ENCODE assay signal across 22 cellular contexts in genomic region chr5:82544004-82544403, GRCh38.
DNase-seq lines count a peak whose midpoint lies in the region; ATAC-seq, FAIRE-seq and TF ChIP-seq lines count a peak whose summit lies in the region.
"Had no signal": no experiment of that assay in that cellular context is flagged by ENCODE, and none has a peak within 500 bp of the region (broad histone marks: within the 10 kb centered on the region; RNA-seq: fewer than 3 reads in every experiment).

No MANE protein-coding gene starts in this region.

- no peak for TF ChIP-seq CTCF in H1 (IDR thresholded peaks at IDR 0.05; ENCODE audit: control extremely low read depth in 1 of 3, insufficient read depth in 1 of 3, low read depth in 1 of 3, low read length in 3 of 3)
- TF ChIP-seq CTCF in osteoblast (IDR thresholded peaks at IDR 0.05; ENCODE audit: extremely low read depth, low read depth, low read length) = no peak
- TF ChIP-seq CTCF in upper lobe of left lung (IDR thresholded peaks at IDR 0.05) = no peak

- H3K36me3 ChIP-seq in HUES64 (ENCODE audit: insufficient read depth, low read length) (no peaks in the 10 kb centered on the region), H1 (ENCODE audit: control insufficient read depth in 2 of 4, insufficient read depth in 4 of 4, low read length in 3 of 4) (peaks cover 0 to 6% (median 2%) of the 10 kb centered on the region in 4 experiments; a peak in 3 of 8 replicates), osteoblast (ENCODE audit: insufficient read depth, low read length) (no peaks in the 10 kb centered on the region), upper lobe of left lung (no peaks in the 10 kb centered on the region)
- H3K36me3 ChIP-seq: BLaER1 had no signal

- H3K4ac ChIP-seq in H1 (replicated peaks; ENCODE audit: insufficient read length, low read depth, low read length) = no peak overlapping the region

- no peak overlapping the region for H4K91ac ChIP-seq in H1 (replicated peaks; ENCODE audit: insufficient read length, low read length)

- TF ChIP-seq EP300 in H1 (IDR thresholded peaks at IDR 0.05; ENCODE audit: borderline replicate concordance in 1 of 2, low read depth in 2 of 2, low read length in 2 of 2) (no peak), upper lobe of left lung (IDR thresholded peaks at IDR 0.05) (no peak)

- no peaks in the 10 kb centered on the region for H3K79me2 ChIP-seq in H1 (ENCODE audit: control insufficient read depth in 1 of 2, insufficient read depth in 2 of 2, low read length in 2 of 2)
- H3K79me2 ChIP-seq in osteoblast (ENCODE audit: insufficient read depth, low read length) = no peaks in the 10 kb centered on the region

- no peak for ATAC-seq in upper lobe of left lung (ENCODE audit: low FRiP score in 2 of 2)
- ATAC-seq: CD8-positive, alpha-beta T cell; HCT116 had no signal

- H3K23me2 ChIP-seq in H1 (ENCODE audit: low read depth, low read length) = no peaks in the 10 kb centered on the region

- H3K9me3 ChIP-seq in HUES64 (ENCODE audit: insufficient read depth, low read depth, low read length) = peaks cover 18% of the 10 kb centered on the region
- peaks cover 15 to 16% of the 10 kb centered on the region in 2 experiments for H3K9me3 ChIP-seq in H1 (ENCODE audit: insufficient read depth in 2 of 2, low read depth in 1 of 2, low read length in 1 of 2)
- no peaks in the 10 kb centered on the region for H3K9me3 ChIP-seq in osteoblast (ENCODE audit: low read depth, low read length)
- H3K9me3 ChIP-seq in upper lobe of left lung = peaks cover 0 to 6% (median 0%) of the 10 kb centered on the region in 4 donors

- no peak overlapping the region for H2AK5ac ChIP-seq in H1 (ENCODE audit: low read depth, low read length)

- H3K27ac ChIP-seq in HUES64 (ENCODE audit: low read depth, low read length) (peak overlapping the region; percentile 63; the same call in 1 of the 2 replicates), H1 (ENCODE audit: low read depth, low read length) (no peak overlapping the region), osteoblast (ENCODE audit: low read depth, low read length) (no peak overlapping the region), upper lobe of left lung (no peak overlapping the region), substantia nigra (ENCODE audit: low read depth, low read length, poor library complexity, severe bottlenecking) (no peak overlapping the region)
- H3K27ac ChIP-seq: 22Rv1, BLaER1, C4-2B had no signal

- no peak overlapping the region for H4K5ac ChIP-seq in H1 (ENCODE audit: insufficient read length, low read depth, low read length)

- H3K56ac ChIP-seq in H1 (replicated peaks; ENCODE audit: insufficient read length, low read depth, low read length) = no peak overlapping the region

- H3K9ac ChIP-seq in HUES64 (ENCODE audit: low read depth, low read length) (no peak overlapping the region), H1 (replicated peaks in 1 of 4; ENCODE audit: extremely low read depth in 1 of 4, low read depth in 3 of 4, low read length in 3 of 4) (no peak overlapping the region)
- H3K9ac ChIP-seq: BLaER1 had no signal

- WGBS in HUES64 = 17% methylated on average over 1 of the region's 1 CpG
- 40% methylated on average over 1 of the region's 1 CpG; no CpG with 5 or more reads in 1 of the 2 experiments for WGBS in H1 (ENCODE audit: extremely low coverage in 1 of 2, insufficient coverage in 1 of 2, insufficient read length in 1 of 2, insufficient replicate concordance in 2 of 2, low coverage in 1 of 2, low lambda C conversion rate in 2 of 2, missing lambda C conversion rate in 1 of 2), 2 experiments
- WGBS in upper lobe of left lung, 2 donors = 68 to 88% methylated on average over 1 of the region's 1 CpG

- in situ Hi-C loops in G401 (cut with HindIII; ENCODE audit: low sequenced_read_pairs) = no loop called here

- H3K23ac ChIP-seq in H1 (ENCODE audit: insufficient read length) = no peak overlapping the region

- H3K18ac ChIP-seq in H1 (ENCODE audit: extremely low read depth, low read length) = no peak overlapping the region

- no peaks in the 10 kb centered on the region for H3K27me3 ChIP-seq in HUES64 (ENCODE audit: insufficient read depth, low read length)
- H3K27me3 ChIP-seq in H1 (replicated peaks in 1 of 4; ENCODE audit: control insufficient read depth in 3 of 4, extremely low read depth in 1 of 4, insufficient read depth in 3 of 4, low read length in 3 of 4) = no peaks in the 10 kb centered on the region
- H3K27me3 ChIP-seq in osteoblast (ENCODE audit: insufficient read depth, low read length) = peaks cover 3% of the 10 kb centered on the region
- no peaks in the 10 kb centered on the region for H3K27me3 ChIP-seq in upper lobe of left lung
- H3K27me3 ChIP-seq: BLaER1 had no signal

- no peak for FAIRE-seq in H1 (lab: Jason Lieb, UNC)
- FAIRE-seq: A204.1, D721Med, G401.6, GM12892 had no signal

- H3K14ac ChIP-seq in H1 (ENCODE audit: insufficient read length) = no peak overlapping the region

- H3K4me2 ChIP-seq in H1 (ENCODE audit: insufficient read depth in 1 of 2, low read depth in 2 of 2, low read length in 2 of 2) (no peak overlapping the region), osteoblast (ENCODE audit: insufficient read depth, low read length) (no peak overlapping the region)
- H3K4me2 ChIP-seq: BLaER1 had no signal

- TF ChIP-seq RAD21 in H1 (IDR thresholded peaks at IDR 0.05 in 1 of 2, conservative IDR thresholded peaks at IDR 0.05 in 1 of 2; ENCODE audit: low read depth in 2 of 2, low read length in 2 of 2) = no peak

- no peak overlapping the region for H2AFZ ChIP-seq in H1 (ENCODE audit: low read length)
- no peak overlapping the region for H2AFZ ChIP-seq in osteoblast (ENCODE audit: low read length)

- no peaks in the 10 kb centered on the region for H3K79me1 ChIP-seq in H1 (ENCODE audit: low read depth, low read length)

- CTCF ChIA-PET in H1 (lab: Charles Lee; ENCODE audit: partially characterized antibody) = no interaction called here

- H2BK20ac ChIP-seq in H1 (ENCODE audit: low read length) = no peak overlapping the region

- H2BK5ac ChIP-seq in H1 (ENCODE audit: low read depth, low read length) = 0 out of 2 replicates have a peak overlapping the region, but pooled peaks have one; percentile 20

- H3K4me3 ChIP-seq in HUES64 (ENCODE audit: low read length) = no peak overlapping the region
- no peak overlapping the region for H3K4me3 ChIP-seq in H1 (ENCODE audit: extremely low read depth in 1 of 4, insufficient read depth in 2 of 4, low read depth in 3 of 4, low read length in 4 of 4)
- no peak overlapping the region for H3K4me3 ChIP-seq in osteoblast (ENCODE audit: insufficient read depth, low read length)
- no peak overlapping the region for H3K4me3 ChIP-seq in upper lobe of left lung
- H3K4me3 ChIP-seq: BLaER1 had no signal

- H2BK12ac ChIP-seq in H1 (ENCODE audit: low read depth, low read length) = no peak overlapping the region

- H3K4me1 ChIP-seq in HUES64 (ENCODE audit: insufficient read depth, low read length) = no peaks in the 10 kb centered on the region
- no peaks in the 10 kb centered on the region for H3K4me1 ChIP-seq in H1 (replicated peaks in 1 of 4; ENCODE audit: control insufficient read depth in 3 of 4, insufficient read depth in 4 of 4, low read length in 3 of 4)
- no peaks in the 10 kb centered on the region for H3K4me1 ChIP-seq in osteoblast (ENCODE audit: insufficient read depth, low read length)
- H3K4me1 ChIP-seq in upper lobe of left lung = no peaks in the 10 kb centered on the region

- no peak overlapping the region for H2BK15ac ChIP-seq in H1 (ENCODE audit: low read length)

- no peak overlapping the region for H2BK120ac ChIP-seq in H1 (replicated peaks; ENCODE audit: low read depth, low read length)

- TF ChIP-seq POLR2A in H1 (IDR thresholded peaks at IDR 0.05; ENCODE audit: control extremely low read depth in 1 of 2, low read depth in 2 of 2, low read length in 2 of 2) (no peak), upper lobe of left lung (IDR thresholded peaks at IDR 0.05) (no peak)

- POLR2A ChIA-PET in H1 (lab: Charles Lee; ENCODE audit: partially characterized antibody) = interaction anchor here (0.7 kb wide), 1 partner anchor 14 kb away, joined by 3 read pairs; no protein-coding TSS in a partner anchor

- DNase-seq in ELF-1 (ENCODE audit: low read depth, low spot score) = peak; percentile 5
- no peak for DNase-seq in H1 (ENCODE audit: low read depth in 1 of 2, low spot score in 2 of 2)
- peak; percentile 3 for DNase-seq in osteoblast (ENCODE audit: insufficient read length, low spot score, missing footprints)
- DNase-seq in NCI-H2081 treated with DMSO at 0.1 percent for 48 hours (lab: John Stamatoyannopoulos, UW) = no peak
- DNase-seq in G401 (ENCODE audit: low spot score) = no peak
- DNase-seq in upper lobe of left lung = no peak
- DNase-seq in substantia nigra (lab: John Stamatoyannopoulos, UW) = no peak
- DNase-seq: CD4-positive, CD25-positive, alpha-beta regulatory T cell; CD8-positive, alpha-beta T cell; DMS 273 treated with DMSO at 0.1 percent for 48 hours; DMS79; EL; H9 had no signal

- H4K8ac ChIP-seq in H1 (ENCODE audit: extremely low read depth, insufficient read depth, low read length) = no peak overlapping the region

- no peaks in the 10 kb centered on the region for H4K20me1 ChIP-seq in H1 (replicated peaks in 1 of 2; ENCODE audit: control insufficient read depth in 1 of 2, insufficient read depth in 2 of 2, low read length in 2 of 2)
- H4K20me1 ChIP-seq in osteoblast (ENCODE audit: insufficient read depth, low read length) = no peaks in the 10 kb centered on the region
- H4K20me1 ChIP-seq: BLaER1 had no signal

TF ChIP-seq in H1, 55 proteins besides CTCF, POLR2A, EP300 and RAD21 (continues in another document):
- no peak for TF ChIP-seq JUND (IDR thresholded peaks at IDR 0.05; ENCODE audit: low read length)
- no peak for TF ChIP-seq CBX5 (IDR thresholded peaks at IDR 0.05; ENCODE audit: low read depth, low read length)
- TF ChIP-seq SP4 (IDR thresholded peaks at IDR 0.05; ENCODE audit: low read length) = no peak
- TF ChIP-seq ATF3 (IDR thresholded peaks at IDR 0.05; ENCODE audit: insufficient read depth, low read depth, low read length) = no peak
- TF ChIP-seq ASH2L (IDR thresholded peaks at IDR 0.05; ENCODE audit: low read length) = no peak
- no peak for TF ChIP-seq CBX8 (IDR thresholded peaks at IDR 0.05; ENCODE audit: borderline replicate concordance, low read depth, low read length)
- TF ChIP-seq GTF2F1 (IDR thresholded peaks at IDR 0.05; ENCODE audit: borderline replicate concordance, low read depth, low read length) = no peak
- TF ChIP-seq E2F6 (IDR thresholded peaks at IDR 0.05) = no peak
- no peak for TF ChIP-seq HDAC2 (IDR thresholded peaks at IDR 0.05; ENCODE audit: borderline replicate concordance in 1 of 2, low read depth in 2 of 2, low read length in 2 of 2)

Comparison
In these comparisons a context has a peak if more than half of its experiments do, and no peak if none do; other contexts are left out.
1. DNase-seq: peak in ELF-1 (single experiment) and osteoblast (single experiment); none in H1 (0 of 2), NCI-H2081 treated with DMSO at 0.1 percent for 48 hours (single experiment), G401 (single experiment), upper lobe of left lung (0 of 2) and substantia nigra (0 of 49).